ENCODE assay signal across 1 cellular context in the genomic region with DNA sequence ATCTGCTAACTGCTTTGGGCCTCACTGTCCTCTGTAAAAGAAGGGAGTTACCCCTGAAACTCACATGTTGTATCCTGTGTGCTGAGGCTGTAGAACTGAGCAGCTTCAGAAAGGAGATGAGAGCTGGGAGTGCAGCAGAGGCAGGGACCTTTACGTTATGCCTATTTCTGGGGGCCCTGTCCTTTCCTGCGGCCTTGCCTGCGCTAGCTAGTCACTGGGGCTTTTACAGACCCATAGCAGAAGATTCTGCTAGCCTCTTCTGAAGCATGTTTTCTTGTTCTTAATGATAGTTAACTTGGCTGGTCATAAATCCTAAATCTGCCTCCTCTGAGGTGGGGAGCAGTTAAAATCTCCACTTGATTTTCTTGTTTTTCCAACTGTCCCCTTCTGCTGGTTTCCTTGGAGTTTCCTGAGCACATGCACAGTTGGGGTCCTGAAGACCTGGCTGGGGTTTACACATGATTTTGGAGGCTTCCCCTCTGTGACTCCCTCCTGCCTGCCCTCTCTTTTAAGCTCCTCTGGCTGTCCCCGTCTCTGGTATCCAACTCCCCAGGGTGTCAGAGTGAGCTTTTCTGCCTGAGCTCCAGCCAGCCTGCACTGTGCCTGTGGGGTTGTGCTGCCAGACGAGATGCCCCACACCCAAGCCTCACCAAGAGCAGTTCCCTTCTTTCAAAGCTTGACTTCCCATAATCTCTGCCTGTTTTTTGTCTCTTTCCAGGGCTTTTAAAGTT.
TF ChIP-seq lines count a peak whose summit lies in the region.

No MANE protein-coding gene starts in this region.

TF ChIP-seq in H1, 55 proteins besides CTCF, POLR2A, EP300 and RAD21:
- TF ChIP-seq FOSL1 (IDR thresholded peaks at IDR 0.05; ENCODE audit: insufficient read depth, low read depth, low read length) (no peak), MAFK (IDR thresholded peaks at IDR 0.05; ENCODE audit: low read depth, low read length) (no peak), RXRA (IDR thresholded peaks at IDR 0.05; ENCODE audit: insufficient read depth, low read depth, low read length) (no peak), SIRT6 (IDR thresholded peaks at IDR 0.05; ENCODE audit: low read length) (no peak), HDAC6 (IDR thresholded peaks at IDR 0.05; ENCODE audit: low read depth, low read length) (no peak), JUND (IDR thresholded peaks at IDR 0.05; ENCODE audit: low read length) (no peak), TCF12 (IDR thresholded peaks at IDR 0.05; ENCODE audit: low read depth, low read length) (no peak), TAF7 (optimal IDR thresholded peaks at IDR 0.05; ENCODE audit: borderline replicate concordance, low read depth, low read length) (no peak), CHD2 (IDR thresholded peaks at IDR 0.05; ENCODE audit: low read length) (no peak), SIX5 (IDR thresholded peaks at IDR 0.05; ENCODE audit: low read depth, low read length) (no peak), EGR1 (IDR thresholded peaks at IDR 0.05; ENCODE audit: borderline replicate concordance, low read depth, low read length) (no peak), BCL11A (IDR thresholded peaks at IDR 0.05; ENCODE audit: low read depth in 2 of 2, low read length in 2 of 2) (no peak), GTF2F1 (IDR thresholded peaks at IDR 0.05; ENCODE audit: borderline replicate concordance, low read depth, low read length) (no peak)
- TF ChIP-seq, protein P1, sequence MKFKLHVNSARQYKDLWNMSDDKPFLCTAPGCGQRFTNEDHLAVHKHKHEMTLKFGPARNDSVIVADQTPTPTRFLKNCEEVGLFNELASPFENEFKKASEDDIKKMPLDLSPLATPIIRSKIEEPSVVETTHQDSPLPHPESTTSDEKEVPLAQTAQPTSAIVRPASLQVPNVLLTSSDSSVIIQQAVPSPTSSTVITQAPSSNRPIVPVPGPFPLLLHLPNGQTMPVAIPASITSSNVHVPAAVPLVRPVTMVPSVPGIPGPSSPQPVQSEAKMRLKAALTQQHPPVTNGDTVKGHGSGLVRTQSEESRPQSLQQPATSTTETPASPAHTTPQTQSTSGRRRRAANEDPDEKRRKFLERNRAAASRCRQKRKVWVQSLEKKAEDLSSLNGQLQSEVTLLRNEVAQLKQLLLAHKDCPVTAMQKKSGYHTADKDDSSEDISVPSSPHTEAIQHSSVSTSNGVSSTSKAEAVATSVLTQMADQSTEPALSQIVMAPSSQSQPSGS (IDR thresholded peaks at IDR 0.05; ENCODE audit: low read length) = no peak
- TF ChIP-seq, protein P2, sequence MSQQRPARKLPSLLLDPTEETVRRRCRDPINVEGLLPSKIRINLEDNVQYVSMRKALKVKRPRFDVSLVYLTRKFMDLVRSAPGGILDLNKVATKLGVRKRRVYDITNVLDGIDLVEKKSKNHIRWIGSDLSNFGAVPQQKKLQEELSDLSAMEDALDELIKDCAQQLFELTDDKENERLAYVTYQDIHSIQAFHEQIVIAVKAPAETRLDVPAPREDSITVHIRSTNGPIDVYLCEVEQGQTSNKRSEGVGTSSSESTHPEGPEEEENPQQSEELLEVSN (IDR thresholded peaks at IDR 0.05) = no peak
- TF ChIP-seq, protein P3, sequence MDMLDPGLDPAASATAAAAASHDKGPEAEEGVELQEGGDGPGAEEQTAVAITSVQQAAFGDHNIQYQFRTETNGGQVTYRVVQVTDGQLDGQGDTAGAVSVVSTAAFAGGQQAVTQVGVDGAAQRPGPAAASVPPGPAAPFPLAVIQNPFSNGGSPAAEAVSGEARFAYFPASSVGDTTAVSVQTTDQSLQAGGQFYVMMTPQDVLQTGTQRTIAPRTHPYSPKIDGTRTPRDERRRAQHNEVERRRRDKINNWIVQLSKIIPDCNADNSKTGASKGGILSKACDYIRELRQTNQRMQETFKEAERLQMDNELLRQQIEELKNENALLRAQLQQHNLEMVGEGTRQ (IDR thresholded peaks at IDR 0.05; ENCODE audit: low read length) = no peak
